In genomic region chr1:178121883-178122282, GRCh38 we compare ENCODE assay signal across 21 cellular contexts. TPM values are rescaled to one million over a fixed set of nuclear protein-coding genes. Genes with fewer than 3 reads are reported as not detected.
A peak's percentile ranks its signal among the peaks of the same experiment; 100 is the strongest.
DNase-seq lines count a peak whose midpoint lies in the region; ATAC-seq and TF ChIP-seq lines count a peak whose summit lies in the region.
"Had no signal": no experiment of that assay in that cellular context is flagged by ENCODE, and none has a peak within 500 bp of the region (broad histone marks: within the 10 kb centered on the region; RNA-seq: fewer than 3 reads in every experiment).

No MANE protein-coding gene starts in this region.

- H3K4me2 ChIP-seq in fibroblast of lung (ENCODE audit: extremely low read depth, insufficient read depth, low read length), result peak overlapping the region; percentile 68

- DNase-seq in M059J (ENCODE audit: low read depth) (peak; percentile 24), fibroblast of lung (ENCODE audit: low read depth in 2 of 2) (peak in 1 of 2 donors; percentile 33), pons (ENCODE audit: low spot score) (peak; percentile 58), OCI-M1 (lab: John Stamatoyannopoulos, UW) (no peak), gastrocnemius medialis (no peak)
- DNase-seq: activated CD4-positive, alpha-beta T cell treated with anti-CD3 and anti-CD28 coated beads for 1 hour; activated gamma-delta T cell; BE2C; DMS 273 treated with DMSO at 0.1 percent for 48 hours; heart left ventricle; kidney; NCI-H1048; occipital lobe; SHP77; stimulated activated CD4-positive, alpha-beta T cell treated with anti-CD3 and anti-CD28 coated beads, Interleukin-4, amount 100 ng/mL, for 4 hours; T-helper 2 cell had no signal

- H3K27ac ChIP-seq in fibroblast of lung (ENCODE audit: insufficient read depth, low read length) (no peak overlapping the region), gastrocnemius medialis (no peak overlapping the region)
- H3K27ac ChIP-seq: coronary artery, heart left ventricle, thoracic aorta had no signal

- H3K36me3 ChIP-seq in fibroblast of lung (ENCODE audit: control insufficient read depth, insufficient read depth, low read length) (no peaks in the 10 kb centered on the region), gastrocnemius medialis (no peaks in the 10 kb centered on the region)
- H3K36me3 ChIP-seq: BE2C, heart left ventricle, thoracic aorta had no signal

- H3K9ac ChIP-seq in fibroblast of lung (ENCODE audit: insufficient read depth, low read length), result no peak overlapping the region

- H4K20me1 ChIP-seq in fibroblast of lung (ENCODE audit: control insufficient read depth, extremely low read depth, insufficient read depth, low read length), result no peaks in the 10 kb centered on the region

- H3K4me3 ChIP-seq in fibroblast of lung (replicated peaks in 1 of 4; ENCODE audit: control extremely low read depth in 1 of 4, insufficient read depth in 1 of 4, low read depth in 3 of 4, low read length in 4 of 4), result no peak overlapping the region
- no peak overlapping the region for H3K4me3 ChIP-seq in gastrocnemius medialis
- H3K4me3 ChIP-seq: coronary artery, heart left ventricle, K562, thoracic aorta had no signal

- in situ Hi-C loops in gastrocnemius medialis (cut with MboI; ENCODE audit: low sequenced_read_pairs in 4 of 4), result no loop called here

- H3K27me3 ChIP-seq in fibroblast of lung (ENCODE audit: control insufficient read depth, insufficient read depth, low read length) (no peaks in the 10 kb centered on the region), gastrocnemius medialis (no peaks in the 10 kb centered on the region)
- H3K27me3 ChIP-seq: BE2C, heart left ventricle had no signal

- H3K9me3 ChIP-seq in fibroblast of lung (ENCODE audit: control insufficient read depth, insufficient read depth, low read depth, low read length), result no peaks in the 10 kb centered on the region
- no peaks in the 10 kb centered on the region for H3K9me3 ChIP-seq in gastrocnemius medialis
- H3K9me3 ChIP-seq: BE2C, heart left ventricle, thoracic aorta had no signal

- H2AFZ ChIP-seq in fibroblast of lung (ENCODE audit: low read length), result peak overlapping the region; percentile 17

- ATAC-seq in GM19395 (IDR thresholded peaks at IDR 0.05; ENCODE audit: unreplicated experiment), result peak; percentile 3
- ATAC-seq in GM21717 (IDR thresholded peaks at IDR 0.05; ENCODE audit: unreplicated experiment), result no peak
- ATAC-seq in gastrocnemius medialis, result no peak
- ATAC-seq: K562 had no signal

- TF ChIP-seq CTCF in fibroblast of lung (conservative IDR thresholded peaks at IDR 0.05 in 1 of 2, IDR thresholded peaks at IDR 0.05 in 1 of 2; ENCODE audit: low read depth in 1 of 2, low read length in 2 of 2) (no peak), gastrocnemius medialis (IDR thresholded peaks at IDR 0.05 in 4 of 5, conservative IDR thresholded peaks at IDR 0.05 in 1 of 5) (no peak)

- H3K4me1 ChIP-seq in fibroblast of lung (ENCODE audit: control insufficient read depth, extremely low read depth, insufficient read depth, low read length) (peaks cover 10% of the 10 kb centered on the region), gastrocnemius medialis (no peaks in the 10 kb centered on the region)
- H3K4me1 ChIP-seq: BE2C had no signal

- TF ChIP-seq POLR2A in gastrocnemius medialis (IDR thresholded peaks at IDR 0.05), result no peak

- peaks cover 36% of the 10 kb centered on the region for H3K79me2 ChIP-seq in fibroblast of lung (ENCODE audit: control insufficient read depth, insufficient read depth, low read length)

- intact Hi-C loops in gastrocnemius medialis (cut with DNase I; ENCODE audit: low total_unique reads), result no loop called here

RNA-seq across cellular contexts. Expression of gene RASAL2, which starts 28.0 kb away (rescaled TPM):
- total RNA-seq in M059J (2014; rRNA removed; shearing (Covaris generic)), result 9.7 and 14.8 TPM in 2 replicates
- total RNA-seq in fibroblast of lung (6.4 and 11.9 TPM in 2 replicates), gastrocnemius medialis (10 to 100 TPM in 1 of 4 donors, 1 to 10 TPM in 3; 7.6 to 13.4 (median 8.8) TPM)
- 20.5 and 21.8 TPM in 2 replicates for polyA plus RNA-seq in fibroblast of lung
- polyA plus RNA-seq in fibroblast of lung (2012), result 7.9 and 9.8 TPM in 2 replicates
- polyA minus RNA-seq in fibroblast of lung (ENCODE audit: low replicate concordance), result 26.8 and 31.5 TPM in 2 replicates

Comparison
In these comparisons a context has a peak if more than half of its experiments do, and no peak if none do; other contexts are left out.
1. DNase-seq: peak in M059J (single experiment) and pons (single experiment); none in OCI-M1 (single experiment) and gastrocnemius medialis (0 of 2).